ENCODE assay signal across 8 cellular contexts in the genomic region with DNA sequence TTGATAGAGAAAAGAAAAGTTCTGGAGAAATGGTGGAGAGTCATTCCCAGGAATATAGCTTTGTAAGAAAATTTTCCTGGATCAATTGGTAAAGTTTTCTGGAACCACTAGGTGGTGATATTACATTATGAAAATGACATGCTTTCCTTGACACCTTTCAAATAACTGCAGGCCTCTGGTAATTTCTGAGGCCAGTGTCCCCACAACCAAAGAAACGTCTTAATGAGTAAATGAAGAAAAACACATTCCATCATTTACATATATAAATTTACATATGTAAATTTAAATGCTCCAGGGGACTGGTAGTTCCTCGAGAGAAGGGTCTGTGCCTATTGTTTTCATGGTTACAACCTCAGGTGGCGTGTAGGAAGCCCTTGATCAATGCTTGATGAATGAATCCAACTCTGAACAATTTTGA. TPM values are rescaled to one million over a fixed set of nuclear protein-coding genes. Genes with fewer than 3 reads are reported as not detected.
DNase-seq lines count a peak whose midpoint lies in the region; ATAC-seq, FAIRE-seq and TF ChIP-seq lines count a peak whose summit lies in the region.

No MANE protein-coding gene starts in this region.

- TF ChIP-seq POLR2A in endothelial cell of umbilical vein (IDR thresholded peaks at IDR 0.05; ENCODE audit: low read depth, low read length): no peak

- no peaks in the 10 kb centered on the region for H4K20me1 ChIP-seq in PC-9 (ENCODE audit: insufficient read depth)
- H4K20me1 ChIP-seq in endothelial cell of umbilical vein (replicated peaks; ENCODE audit: control insufficient read depth, extremely low read depth, insufficient read depth, low read length): no peaks in the 10 kb centered on the region

- POLR2A ChIA-PET in PC-9 (lab: Charles Lee; ENCODE audit: unreplicated experiment): interaction anchor here (0.6 to 0.7 kb wide), 4 partner anchors 36 to 225 kb away, joined by 3 to 36 read pairs (median 4); a partner anchor contains a TSS
- POLR2A ChIA-PET in endothelial cell of umbilical vein (lab: Charles Lee): interaction anchor here (0.8 to 1.2 kb wide), 3 partner anchors 9 to 68 kb away, joined by 3 to 5 read pairs (median 4); no protein-coding TSS in a partner anchor

- H3K9me3 ChIP-seq in PC-9 (ENCODE audit: insufficient read depth, low read depth): no peaks in the 10 kb centered on the region
- no peaks in the 10 kb centered on the region for H3K9me3 ChIP-seq in endothelial cell of umbilical vein (replicated peaks; ENCODE audit: control insufficient read depth, insufficient read depth, low read length)

- no peak overlapping the region for H3K4me3 ChIP-seq in PC-9
- no peak overlapping the region for H3K4me3 ChIP-seq in endothelial cell of umbilical vein (replicated peaks in 1 of 3; ENCODE audit: insufficient read depth in 1 of 3, low read depth in 1 of 3, low read length in 3 of 3)

- no peak for ATAC-seq in HG03108 (IDR thresholded peaks at IDR 0.05; ENCODE audit: unreplicated experiment)

- TF ChIP-seq CTCF in PC-9 (conservative IDR thresholded peaks at IDR 0.05) (peak; percentile 80), endothelial cell of umbilical vein (IDR thresholded peaks at IDR 0.05; ENCODE audit: extremely low read depth in 1 of 2, insufficient read depth in 1 of 2, low read depth in 1 of 2, low read length in 2 of 2) (peak; percentile 28 to 35)

- no peaks in the 10 kb centered on the region for H3K79me2 ChIP-seq in PC-9 (ENCODE audit: low read depth)
- no peaks in the 10 kb centered on the region for H3K79me2 ChIP-seq in endothelial cell of umbilical vein (ENCODE audit: control insufficient read depth, insufficient read depth, low read length)

- H3K27me3 ChIP-seq in PC-9 (ENCODE audit: insufficient read depth, low read depth) (no peaks in the 10 kb centered on the region), endothelial cell of umbilical vein (ENCODE audit: control insufficient read depth in 2 of 2, insufficient read depth in 2 of 2, low read length in 2 of 2) (no peaks in the 10 kb centered on the region)

- DNase-seq in DMS53 (lab: John Stamatoyannopoulos, UW) (peak; percentile 68), HCEC 1CT (peak; percentile 44), PC-9 (no peak), endothelial cell of umbilical vein (ENCODE audit: low read depth, low spot score) (peak; percentile 79), midbrain (lab: John Stamatoyannopoulos, UW) (peak; percentile 68), activated gamma-delta T cell (lab: John Stamatoyannopoulos, UW) (no peak)
- no peak for DNase-seq in activated CD8-positive, alpha-beta memory T cell treated with anti-CD3 and anti-CD28 coated beads, Interleukin-2, amount 50 U/mL, for 48 hours

- no peak overlapping the region for H3K9ac ChIP-seq in endothelial cell of umbilical vein (replicated peaks; ENCODE audit: extremely low read depth, insufficient read depth, low read length)

- H2AFZ ChIP-seq in PC-9 (no peak overlapping the region), endothelial cell of umbilical vein (ENCODE audit: low read depth, low read length) (no peak overlapping the region)

- H3K36me3 ChIP-seq in PC-9 (ENCODE audit: low read depth) (no peaks in the 10 kb centered on the region), endothelial cell of umbilical vein (ENCODE audit: control insufficient read depth in 2 of 2, extremely low read depth in 1 of 2, insufficient read depth in 2 of 2, low read length in 2 of 2) (no peaks in the 10 kb centered on the region)

- no TSS peak for BruUV-seq in PC-9 (replicated peaks; lab: Mats Ljungman, UMichigan)
- no TSS peak for BruUV-seq in endothelial cell of umbilical vein (replicated peaks; lab: Mats Ljungman, UMichigan)

- H3F3A ChIP-seq in PC-9 (ENCODE audit: insufficient read depth, low read depth): no peaks in the 10 kb centered on the region

- no peaks in the 10 kb centered on the region for H3K4me1 ChIP-seq in PC-9 (replicated peaks; ENCODE audit: insufficient read depth)
- H3K4me1 ChIP-seq in endothelial cell of umbilical vein (ENCODE audit: control insufficient read depth, extremely low read depth, insufficient read depth, low read length): peaks cover 4% of the 10 kb centered on the region

- FAIRE-seq in endothelial cell of umbilical vein (lab: Jason Lieb, UNC): peak; percentile 76

- H3K9me1 ChIP-seq in endothelial cell of umbilical vein (replicated peaks; ENCODE audit: control insufficient read depth, extremely low read depth, insufficient read depth, low read length): no peaks in the 10 kb centered on the region

- CTCF ChIA-PET in PC-9 (lab: Charles Lee) (interaction anchor here (0.5 to 1.7 kb wide), 7 partner anchors 8 to 1360 kb away, joined by 3 to 12 read pairs (median 6); a partner anchor contains a TSS), endothelial cell of umbilical vein (lab: Charles Lee) (interaction anchor here (0.6 to 5.2 kb wide), 54 partner anchors 9 to 230 kb away, joined by 3 to 166 read pairs (median 6); a partner anchor contains a TSS)

- intact Hi-C loops in PC-9 (cut with micrococcal nuclease; ENCODE audit: unreplicated experiment) (loop anchor here (2.0 kb wide), 1 partner anchor 144 kb away; no protein-coding TSS in a partner anchor), endothelial cell of umbilical vein (cut with micrococcal nuclease) (loop anchor here (2.0 to 5.0 kb wide), 5 partner anchors 34 to 231 kb away; a partner anchor contains a TSS)

- no peak overlapping the region for H3K4me2 ChIP-seq in PC-9
- H3K4me2 ChIP-seq in endothelial cell of umbilical vein (ENCODE audit: insufficient read depth, low read length): no peak overlapping the region

- no peaks in the 10 kb centered on the region for H3K9me2 ChIP-seq in PC-9 (ENCODE audit: insufficient read depth)

- H3K27ac ChIP-seq in PC-9 (no peak overlapping the region), endothelial cell of umbilical vein (ENCODE audit: insufficient read depth, low read depth, low read length) (no peak overlapping the region)

- dilution Hi-C loops in endothelial cell of umbilical vein (cut with MboI; ENCODE audit: extremely low pct_ligation_motif_present, low sequenced_read_pairs): no loop called here

TF ChIP-seq in endothelial cell of umbilical vein, 7 proteins besides CTCF, POLR2A, EP300 and RAD21:
- no peak for TF ChIP-seq JUN (IDR thresholded peaks at IDR 0.05; ENCODE audit: borderline replicate concordance, insufficient read depth, insufficient read length, low read depth)
- no peak for TF ChIP-seq MYC (IDR thresholded peaks at IDR 0.05; ENCODE audit: low read depth, low read length)
- TF ChIP-seq EZH2 (IDR thresholded peaks at IDR 0.05; ENCODE audit: borderline replicate concordance, low read depth, low read length, severe bottlenecking): no peak
- TF ChIP-seq GATA2 (IDR thresholded peaks at IDR 0.05; ENCODE audit: insufficient read depth, insufficient read length, low read depth, low read length): no peak
- TF ChIP-seq, protein P1, sequence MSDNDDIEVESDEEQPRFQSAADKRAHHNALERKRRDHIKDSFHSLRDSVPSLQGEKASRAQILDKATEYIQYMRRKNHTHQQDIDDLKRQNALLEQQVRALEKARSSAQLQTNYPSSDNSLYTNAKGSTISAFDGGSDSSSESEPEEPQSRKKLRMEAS (IDR thresholded peaks at IDR 0.05; ENCODE audit: insufficient read depth, insufficient read length): no peak
TF ChIP-seq in endothelial cell of umbilical vein: peak in this region for 0.

RNA-seq across cellular contexts. Expression of a gene that starts 17.2 kb away (rescaled TPM):
- total RNA-seq in PC-9 (2021) (61.8 and 75.8 TPM in 2 replicates), endothelial cell of umbilical vein (407 and 416 TPM in 2 replicates)
- 356 and 385 TPM in 2 replicates for polyA plus RNA-seq in endothelial cell of umbilical vein
- polyA plus RNA-seq in endothelial cell of umbilical vein (2011; cell fraction: cytosol; rRNA removed): 317 and 396 TPM in 2 replicates
- polyA plus RNA-seq in endothelial cell of umbilical vein (2011; cell fraction: nucleus; rRNA removed): 509 and 635 TPM in 2 replicates
- polyA plus RNA-seq in endothelial cell of umbilical vein (2012): 125 and 130 TPM in 2 replicates
- polyA minus RNA-seq in endothelial cell of umbilical vein: 566 and 594 TPM in 2 replicates
- polyA minus RNA-seq in endothelial cell of umbilical vein (2011; cell fraction: cytosol; rRNA and poly(A)+ RNA removed): 16.0 TPM
- polyA minus RNA-seq in endothelial cell of umbilical vein (2011; cell fraction: nucleus; rRNA and poly(A)+ RNA removed): 401 and 590 TPM in 2 replicates

RNA-seq across cellular contexts. Expression of a gene that starts 35.8 kb away (rescaled TPM):
- total RNA-seq in PC-9 (2021): 1.5 and 2.5 TPM in 2 replicates
- total RNA-seq in endothelial cell of umbilical vein: 0.66 and 0.88 TPM in 2 replicates
- 0.08 and 0.25 TPM in 2 replicates for polyA plus RNA-seq in endothelial cell of umbilical vein
- 0.34 and 0.35 TPM in 2 replicates for polyA plus RNA-seq in endothelial cell of umbilical vein (2011; cell fraction: cytosol; rRNA removed)
- 0.98 and 1.1 TPM in 2 replicates for polyA plus RNA-seq in endothelial cell of umbilical vein (2011; cell fraction: nucleus; rRNA removed)
- polyA plus RNA-seq in endothelial cell of umbilical vein (2012): 0.28 and 0.57 TPM in 2 replicates
- polyA minus RNA-seq in endothelial cell of umbilical vein: 0.85 and 1.9 TPM in 2 replicates
- not detected for polyA minus RNA-seq in endothelial cell of umbilical vein (2011; cell fraction: cytosol; rRNA and poly(A)+ RNA removed)
- polyA minus RNA-seq in endothelial cell of umbilical vein (2011; cell fraction: nucleus; rRNA and poly(A)+ RNA removed): 1.0 and 1.7 TPM in 2 replicates

RNA-seq across cellular contexts. Expression of a gene that starts 35.9 kb away (rescaled TPM):
- total RNA-seq in PC-9 (2021) (53.8 and 64.5 TPM in 2 replicates), endothelial cell of umbilical vein (53.8 and 54.3 TPM in 2 replicates)
- polyA plus RNA-seq in endothelial cell of umbilical vein: 61.5 and 68.6 TPM in 2 replicates
- 55.8 and 60.0 TPM in 2 replicates for polyA plus RNA-seq in endothelial cell of umbilical vein (2011; cell fraction: cytosol; rRNA removed)
- 43.1 and 68.8 TPM in 2 replicates for polyA plus RNA-seq in endothelial cell of umbilical vein (2011; cell fraction: nucleus; rRNA removed)
- polyA plus RNA-seq in endothelial cell of umbilical vein (2012): 62.2 and 78.6 TPM in 2 replicates
- polyA minus RNA-seq in endothelial cell of umbilical vein: 42.8 and 53.7 TPM in 2 replicates
- polyA minus RNA-seq in endothelial cell of umbilical vein (2011; cell fraction: cytosol; rRNA and poly(A)+ RNA removed): 46.3 TPM
- 14.6 and 18.9 TPM in 2 replicates for polyA minus RNA-seq in endothelial cell of umbilical vein (2011; cell fraction: nucleus; rRNA and poly(A)+ RNA removed)

RNA-seq across cellular contexts. Expression of a gene that starts 45.2 kb away (rescaled TPM):
- 33.3 and 42.7 TPM in 2 replicates for total RNA-seq in PC-9 (2021)
- 29.5 TPM in 2 replicates for total RNA-seq in endothelial cell of umbilical vein
- polyA plus RNA-seq in endothelial cell of umbilical vein: 11.8 and 12.8 TPM in 2 replicates
- 10.4 and 11.1 TPM in 2 replicates for polyA plus RNA-seq in endothelial cell of umbilical vein (2011; cell fraction: cytosol; rRNA removed)
- 17.1 and 19.1 TPM in 2 replicates for polyA plus RNA-seq in endothelial cell of umbilical vein (2011; cell fraction: nucleus; rRNA removed)
- 28.3 and 36.1 TPM in 2 replicates for polyA plus RNA-seq in endothelial cell of umbilical vein (2012)
- polyA minus RNA-seq in endothelial cell of umbilical vein: 15.2 and 25.8 TPM in 2 replicates
- 3.5 TPM for polyA minus RNA-seq in endothelial cell of umbilical vein (2011; cell fraction: cytosol; rRNA and poly(A)+ RNA removed)
- 11.7 and 15.1 TPM in 2 replicates for polyA minus RNA-seq in endothelial cell of umbilical vein (2011; cell fraction: nucleus; rRNA and poly(A)+ RNA removed)

Comparison
In these comparisons a context has a peak if more than half of its experiments do, and no peak if none do; other contexts are left out.
1. DNase-seq: peak in DMS53 (single experiment), HCEC 1CT (single experiment), endothelial cell of umbilical vein (single experiment) and midbrain (single experiment); none in PC-9 (0 of 2), activated gamma-delta T cell (single experiment) and activated CD8-positive, alpha-beta memory T cell treated with anti-CD3 and anti-CD28 coated beads, Interleukin-2, amount 50 U/mL, for 48 hours (single experiment).